15 cellular contexts compared by ENCODE assay signal in the genomic region with DNA sequence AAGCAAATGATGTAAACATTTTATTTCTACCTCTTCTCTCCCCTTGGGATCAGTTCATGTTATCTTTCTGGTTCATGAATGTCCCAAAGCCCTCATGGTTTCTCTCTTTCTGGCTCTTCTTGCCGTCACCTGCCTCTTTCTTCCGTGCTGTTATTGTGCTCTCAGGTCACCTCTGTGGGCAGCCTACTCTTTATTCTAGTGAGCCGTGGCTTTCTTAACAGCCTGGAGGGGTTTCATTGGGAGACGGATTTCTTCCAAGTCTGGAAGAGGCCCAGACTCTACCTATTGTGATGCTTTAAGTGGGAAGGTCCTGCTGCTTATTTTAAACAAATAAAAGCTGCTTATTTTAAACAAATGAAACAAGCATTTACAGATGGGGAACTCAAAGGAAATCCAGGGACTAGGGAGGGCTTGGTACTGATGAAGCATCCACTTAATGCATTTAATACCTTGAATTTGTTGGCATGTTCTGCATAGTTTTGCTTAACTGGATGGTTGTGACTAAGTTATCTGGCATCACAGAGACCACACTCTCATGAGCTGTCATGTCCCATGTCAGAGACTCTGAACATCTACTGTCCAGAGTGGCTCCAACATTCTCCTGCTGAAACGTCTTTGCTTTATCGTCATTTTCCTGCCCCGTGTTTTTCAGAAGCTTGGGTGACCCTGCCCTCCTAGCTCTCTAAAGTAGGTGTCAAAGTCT.
DNase-seq lines count a peak whose midpoint lies in the region; ATAC-seq, FAIRE-seq and TF ChIP-seq lines count a peak whose summit lies in the region.
"Had no signal": no experiment of that assay in that cellular context is flagged by ENCODE, and none has a peak within 500 bp of the region (broad histone marks: within the 10 kb centered on the region; RNA-seq: fewer than 3 reads in every experiment).

No MANE protein-coding gene starts in this region.

- DNase-seq in NCI-H2227 (lab: John Stamatoyannopoulos, UW; ENCODE audit: unreplicated experiment) (peak; percentile 1), NCI-H2227 treated with DMSO at 0.1 percent for 48 hours (lab: John Stamatoyannopoulos, UW) (no peak), RCC 7860 (ENCODE audit: low spot score) (peak; percentile 69), choroid plexus epithelial cell (ENCODE audit: low read depth) (peak; percentile 13), DMS53 treated with DMSO at 0.1 percent for 48 hours (lab: John Stamatoyannopoulos, UW; ENCODE audit: unreplicated experiment) (no peak), GM13976 (ENCODE audit: low spot score) (no peak)
- DNase-seq: 8988T, H9, MV-4-11, NCI-H1436 treated with DMSO at 0.1 percent for 48 hours, RPMI8226, SJCRH30 had no signal

- FAIRE-seq in RCC 7860 (lab: Jason Lieb, UNC) = no peak

- ATAC-seq in HG03097 (IDR thresholded peaks at IDR 0.05; ENCODE audit: low FRiP score, unreplicated experiment) (no peak), GM19395 (IDR thresholded peaks at IDR 0.05; ENCODE audit: unreplicated experiment) (no peak)

- TF ChIP-seq CTCF in choroid plexus epithelial cell (conservative IDR thresholded peaks at IDR 0.05; ENCODE audit: low read depth, low read length) = no peak
- no peak for TF ChIP-seq CTCF in GM13976 (IDR thresholded peaks at IDR 0.05; ENCODE audit: borderline replicate concordance, control extremely low read depth, extremely low read depth, insufficient read depth, missing control alignments)

- no peak overlapping the region for H3K4me3 ChIP-seq in choroid plexus epithelial cell (ENCODE audit: low read depth, low read length)
- H3K4me3 ChIP-seq: BLaER1 treated with 17β-estradiol and CSF1 and Interleukin-3, amounts not matched to agents 10 nM and 100 nM; SJCRH30 had no signal

- in situ Hi-C loops in GM13976 (cut with MboI; ENCODE audit: low sequenced_read_pairs, unreplicated experiment) = no loop called here

Comparison
In these comparisons a context has a peak if more than half of its experiments do, and no peak if none do; other contexts are left out.
1. DNase-seq: peak in NCI-H2227 (single experiment), RCC 7860 (single experiment) and choroid plexus epithelial cell (single experiment); none in NCI-H2227 treated with DMSO at 0.1 percent for 48 hours (single experiment), DMS53 treated with DMSO at 0.1 percent for 48 hours (single experiment) and GM13976 (single experiment).